In the genomic region with DNA sequence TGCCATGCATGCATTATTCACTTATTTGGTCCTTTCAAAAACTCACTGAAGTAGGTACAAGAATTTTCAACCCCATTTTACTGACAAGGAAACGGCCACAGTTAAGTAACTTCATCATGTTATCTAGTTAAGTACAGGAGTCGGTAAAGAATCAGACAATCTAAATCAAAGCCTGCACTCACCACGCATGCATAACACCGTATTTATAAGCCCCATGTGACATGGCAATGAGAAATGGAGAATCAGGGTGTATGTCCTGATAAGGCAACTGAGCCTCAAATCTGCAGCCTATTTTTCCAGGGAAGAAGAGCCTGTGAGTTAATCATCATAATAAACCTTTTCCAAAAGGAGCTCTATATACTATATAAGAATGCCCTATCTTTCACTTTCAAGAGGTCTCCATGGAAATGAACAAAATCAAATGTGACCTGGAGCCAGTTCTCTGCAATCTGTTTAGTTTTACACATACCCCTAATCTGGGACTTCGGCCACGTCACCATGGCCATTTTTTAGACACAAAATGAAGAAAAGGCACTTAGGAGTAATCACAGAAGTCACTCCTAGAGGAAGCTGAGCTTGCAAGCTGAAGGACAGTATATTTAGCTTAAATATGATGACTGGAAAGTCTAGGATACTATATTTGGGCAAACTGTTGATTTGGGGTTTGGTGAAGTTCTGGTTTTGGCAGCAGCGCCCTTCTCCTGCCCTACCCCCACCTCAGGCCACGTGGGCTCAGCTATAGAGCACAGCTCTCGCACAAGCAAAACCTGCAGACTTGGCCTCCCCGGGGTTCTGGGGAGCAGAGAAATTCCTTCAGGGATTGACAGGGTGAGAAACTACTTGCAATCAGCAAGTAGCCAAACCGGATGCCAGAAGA, we compare ENCODE assay signal across 15 cellular contexts. TPM values are rescaled to one million over a fixed set of nuclear protein-coding genes. Genes with fewer than 3 reads are reported as not detected.
A peak's percentile ranks its signal among the peaks of the same experiment; 100 is the strongest.
DNase-seq lines count a peak whose midpoint lies in the region; ATAC-seq and TF ChIP-seq lines count a peak whose summit lies in the region.
"Had no signal": no experiment of that assay in that cellular context is flagged by ENCODE, and none has a peak within 500 bp of the region (broad histone marks: within the 10 kb centered on the region; RNA-seq: fewer than 3 reads in every experiment).

No MANE protein-coding gene starts in this region.

- H3K36me3 ChIP-seq in endodermal cell (ENCODE audit: control insufficient read depth, insufficient read depth, low read length) = no peaks in the 10 kb centered on the region
- no peaks in the 10 kb centered on the region for H3K36me3 ChIP-seq in uterus

- intact Hi-C loops in Right ventricle myocardium superior (cut with DNase I) = no loop called here
- intact Hi-C loops in cardiac septum (cut with DNase I) = no loop called here
- intact Hi-C loops in uterus (cut with DNase I; ENCODE audit: low total_unique reads) = no loop called here

- H3K27ac Mint-ChIP-seq in endodermal cell = peak overlapping the region; percentile 67
- peak overlapping the region; percentile 72 for H3K27ac Mint-ChIP-seq in mesothelial cell of epicardium
- H3K27ac Mint-ChIP-seq: activated B cell treated with CpG ODN at 0.5 μM for 24 hours, nephron progenitor cell had no signal

- TF ChIP-seq CTCF in endodermal cell (conservative IDR thresholded peaks at IDR 0.05) = no peak
- TF ChIP-seq CTCF in mesothelial cell of epicardium (IDR thresholded peaks at IDR 0.05; ENCODE audit: unreplicated experiment) = no peak
- no peak for TF ChIP-seq CTCF in uterus (IDR thresholded peaks at IDR 0.05)

- H3K4me1 Mint-ChIP-seq in endodermal cell (peaks cover 36% of the 10 kb centered on the region), mesothelial cell of epicardium (peaks cover 22% of the 10 kb centered on the region)

- H3K36me3 Mint-ChIP-seq in endodermal cell (ENCODE audit: low read depth) = peaks cover 5% of the 10 kb centered on the region
- no peaks in the 10 kb centered on the region for H3K36me3 Mint-ChIP-seq in mesothelial cell of epicardium

- no peak overlapping the region for H3K4me3 ChIP-seq in endodermal cell (ENCODE audit: low read length)
- no peak overlapping the region for H3K4me3 ChIP-seq in uterus
- H3K4me3 ChIP-seq: skin epidermis had no signal

- H3K9me3 ChIP-seq in endodermal cell (ENCODE audit: control insufficient read depth, low read length) = no peaks in the 10 kb centered on the region
- no peaks in the 10 kb centered on the region for H3K9me3 ChIP-seq in uterus
- H3K9me3 ChIP-seq: SK-N-SH had no signal

- H3K4me1 ChIP-seq in endodermal cell (ENCODE audit: control insufficient read depth, insufficient read depth, low read length) (peaks cover 9% of the 10 kb centered on the region), uterus (peaks cover 0 to 14% of the 10 kb centered on the region in 2 donors)

- ATAC-seq in Right ventricle myocardium superior (ENCODE audit: poor library complexity) = peak; percentile 21

- no peak overlapping the region for H3K27ac ChIP-seq in endodermal cell (ENCODE audit: low read depth, low read length)
- peak overlapping the region; percentile 49 to 51 for H3K27ac ChIP-seq in uterus
- H3K27ac ChIP-seq: 22Rv1 had no signal

- no peak for DNase-seq in Right ventricle myocardium superior
- no peak for DNase-seq in cardiac septum (ENCODE audit: low spot score)
- DNase-seq in endodermal cell = peak; percentile 88
- DNase-seq in mesothelial cell of epicardium (ENCODE audit: low spot score in 2 of 2, unreplicated experiment in 2 of 2) = no peak
- DNase-seq in uterus = no peak
- no peak for DNase-seq in hippocampal formation (lab: John Stamatoyannopoulos, UW)
- DNase-seq in activated T-cell treated with anti-CD3 and anti-CD28 coated beads, Interleukin-2, amount 50 U/mL, for 48 hours = no peak
- no peak for DNase-seq in mesenteric fat pad (ENCODE audit: low spot score)
- DNase-seq: activated B cell treated with CpG ODN at 0.5 μM for 24 hours, foreskin melanocyte, NCI-H2081 treated with DMSO at 0.1 percent for 48 hours, nephron progenitor cell, SK-N-SH had no signal

- 73% methylated on average over 4 to 11 of the region's 11 CpGs for WGBS in endodermal cell (ENCODE audit: insufficient coverage in 1 of 2, insufficient read length in 1 of 2), 2 experiments

- H3K27me3 ChIP-seq in endodermal cell (ENCODE audit: control insufficient read depth, insufficient read depth, low read length, poor library complexity, severe bottlenecking) (no peaks in the 10 kb centered on the region), uterus (no peaks in the 10 kb centered on the region)

- H3K4me3 Mint-ChIP-seq in endodermal cell = no peak overlapping the region
- H3K4me3 Mint-ChIP-seq in mesothelial cell of epicardium = no peak overlapping the region
- H3K4me3 Mint-ChIP-seq: activated B cell treated with CpG ODN at 0.5 μM for 24 hours, nephron progenitor cell had no signal

- H3K27me3 Mint-ChIP-seq in endodermal cell (ENCODE audit: insufficient read depth) (no peaks in the 10 kb centered on the region), mesothelial cell of epicardium (ENCODE audit: low read depth) (no peaks in the 10 kb centered on the region)
- H3K27me3 Mint-ChIP-seq: activated B cell treated with CpG ODN at 0.5 μM for 24 hours had no signal

- no peak for TF ChIP-seq POLR2A in uterus (IDR thresholded peaks at IDR 0.05)

- H3K9me3 Mint-ChIP-seq in endodermal cell = no peaks in the 10 kb centered on the region
- H3K9me3 Mint-ChIP-seq in mesothelial cell of epicardium = no peaks in the 10 kb centered on the region
- H3K9me3 Mint-ChIP-seq: activated B cell treated with CpG ODN at 0.5 μM for 24 hours, nephron progenitor cell had no signal

- no peak overlapping the region for H3K9ac ChIP-seq in endodermal cell (ENCODE audit: extremely low read depth, low read length, poor library complexity, severe bottlenecking)
- H3K9ac ChIP-seq: SK-N-SH had no signal

RNA-seq across cellular contexts. Expression of gene TRAM2, which starts 19.2 kb away (rescaled TPM):
- total RNA-seq in Right ventricle myocardium superior (11.0 TPM), cardiac septum (10.3 TPM), endodermal cell (10 to 100 TPM; 16.9 to 20.5 TPM), mesothelial cell of epicardium (21.7 to 22.1 TPM (median 21.8 TPM) in 3 replicates), uterus (10 to 100 TPM in 2 of 4 donors, 1 to 10 TPM in 2; 3.8 to 33.2 (median 17.6) TPM), mesenteric fat pad (56.3 TPM)
- 13.4 TPM for polyA plus RNA-seq in endodermal cell (2013, experiment 1 of 2)
- 13.2 TPM for polyA plus RNA-seq in endodermal cell (2013, experiment 2 of 2)
